Comparison of ENCODE assay signal across 1 cellular context in genomic region chrX:11867610-11868345, GRCh38.
TF ChIP-seq lines count a peak whose summit lies in the region.

No MANE protein-coding gene starts in this region.

TF ChIP-seq in HepG2, 621 proteins besides CTCF, POLR2A, EP300 and RAD21 (continued from another document):
- TF ChIP-seq MAFF (IDR thresholded peaks at IDR 0.05; ENCODE audit: low read depth, low read length) (peak; percentile 44), ZSCAN31 (CRISPR knock-in tag; IDR thresholded peaks at IDR 0.05; ENCODE audit: low read depth) (no peak)
